Comparison of ENCODE assay signal across 18 cellular contexts in genomic region chr1:81878538-81878937, GRCh38.
"Had no signal": no experiment of that assay in that cellular context is flagged by ENCODE, and none has a peak within 500 bp of the region (broad histone marks: within the 10 kb centered on the region; RNA-seq: fewer than 3 reads in every experiment).

No MANE protein-coding gene starts in this region.

- ATAC-seq: stimulated activated naive B cell treated with anti-CD40 and anti-IgM and Interleukin-4, amounts not matched to agents 10 μg/mL and 1 μg/mL and 100 μg/mL, for 72 hours had no signal

- H3K27me3 ChIP-seq: brain microvascular endothelial cell, heart left ventricle, testis, upper lobe of left lung had no signal

- DNase-seq: activated CD4-positive, alpha-beta T cell treated with anti-CD3 and anti-CD28 coated beads for 1 hour; activated CD4-positive, alpha-beta T cell treated with anti-CD3 and anti-CD28 coated beads, Interleukin-2, amount 50 U/mL, for 1 hour; activated gamma-delta T cell treated with Interleukin-2 at 50 U/mL for 16 hours; activated T-cell treated with anti-CD3 and anti-CD28 coated beads, Interleukin-2, amount 50 U/mL, for 1 hour; aorta; brain microvascular endothelial cell; caudate nucleus; effector memory CD4-positive, alpha-beta T cell; heart left ventricle; stimulated activated CD4-positive, alpha-beta T cell treated with anti-CD3 and anti-CD28 coated beads, Interleukin-2, amount 100 ng/mL, for 48 hours; stimulated activated CD8-positive, alpha-beta memory T cell treated with anti-CD3 and anti-CD28 coated beads, Interleukin-4, amount 100 ng/mL, for 48 hours; stimulated activated naive B cell treated with anti-CD40 and anti-IgM and Interleukin-4, amounts not matched to agents 10 μg/mL and 1 μg/mL and 100 μg/mL, for 72 hours; testis; upper lobe of left lung; WERI-Rb-1 had no signal

- H3K4me1 Mint-ChIP-seq: activated naive CD4-positive, alpha-beta T cell treated with anti-CD3 and anti-CD28 coated beads, Interleukin-2, amount 50 U/mL, for 24 hours; memory B cell; stimulated activated naive B cell treated with anti-CD40 and anti-IgM and Interleukin-4, amounts not matched to agents 10 μg/mL and 1 μg/mL and 100 μg/mL, for 72 hours had no signal

- H3K36me3 ChIP-seq: brain microvascular endothelial cell, heart left ventricle, upper lobe of left lung, WERI-Rb-1 had no signal

- H3K27ac Mint-ChIP-seq: activated naive CD4-positive, alpha-beta T cell treated with anti-CD3 and anti-CD28 coated beads, Interleukin-2, amount 50 U/mL, for 24 hours; memory B cell; stimulated activated naive B cell treated with anti-CD40 and anti-IgM and Interleukin-4, amounts not matched to agents 10 μg/mL and 1 μg/mL and 100 μg/mL, for 72 hours had no signal

- H3K4me3 ChIP-seq: testis, upper lobe of left lung had no signal

- H3K9me3 ChIP-seq: heart left ventricle, testis, upper lobe of left lung had no signal

- FAIRE-seq: colon had no signal

- H3K36me3 Mint-ChIP-seq: activated naive CD4-positive, alpha-beta T cell treated with anti-CD3 and anti-CD28 coated beads, Interleukin-2, amount 50 U/mL, for 24 hours; memory B cell; stimulated activated naive B cell treated with anti-CD40 and anti-IgM and Interleukin-4, amounts not matched to agents 10 μg/mL and 1 μg/mL and 100 μg/mL, for 72 hours had no signal

- H3K4me3 Mint-ChIP-seq: activated naive CD4-positive, alpha-beta T cell treated with anti-CD3 and anti-CD28 coated beads, Interleukin-2, amount 50 U/mL, for 24 hours; memory B cell; stimulated activated naive B cell treated with anti-CD40 and anti-IgM and Interleukin-4, amounts not matched to agents 10 μg/mL and 1 μg/mL and 100 μg/mL, for 72 hours had no signal

- H3K9me3 Mint-ChIP-seq: activated naive CD4-positive, alpha-beta T cell treated with anti-CD3 and anti-CD28 coated beads, Interleukin-2, amount 50 U/mL, for 24 hours; memory B cell had no signal

- H3K27me3 Mint-ChIP-seq: activated naive CD4-positive, alpha-beta T cell treated with anti-CD3 and anti-CD28 coated beads, Interleukin-2, amount 50 U/mL, for 24 hours; memory B cell; stimulated activated naive B cell treated with anti-CD40 and anti-IgM and Interleukin-4, amounts not matched to agents 10 μg/mL and 1 μg/mL and 100 μg/mL, for 72 hours had no signal

- H3K27ac ChIP-seq: brain microvascular endothelial cell, testis, WERI-Rb-1 had no signal
